8 cellular contexts compared by ENCODE assay signal in the genomic region with DNA sequence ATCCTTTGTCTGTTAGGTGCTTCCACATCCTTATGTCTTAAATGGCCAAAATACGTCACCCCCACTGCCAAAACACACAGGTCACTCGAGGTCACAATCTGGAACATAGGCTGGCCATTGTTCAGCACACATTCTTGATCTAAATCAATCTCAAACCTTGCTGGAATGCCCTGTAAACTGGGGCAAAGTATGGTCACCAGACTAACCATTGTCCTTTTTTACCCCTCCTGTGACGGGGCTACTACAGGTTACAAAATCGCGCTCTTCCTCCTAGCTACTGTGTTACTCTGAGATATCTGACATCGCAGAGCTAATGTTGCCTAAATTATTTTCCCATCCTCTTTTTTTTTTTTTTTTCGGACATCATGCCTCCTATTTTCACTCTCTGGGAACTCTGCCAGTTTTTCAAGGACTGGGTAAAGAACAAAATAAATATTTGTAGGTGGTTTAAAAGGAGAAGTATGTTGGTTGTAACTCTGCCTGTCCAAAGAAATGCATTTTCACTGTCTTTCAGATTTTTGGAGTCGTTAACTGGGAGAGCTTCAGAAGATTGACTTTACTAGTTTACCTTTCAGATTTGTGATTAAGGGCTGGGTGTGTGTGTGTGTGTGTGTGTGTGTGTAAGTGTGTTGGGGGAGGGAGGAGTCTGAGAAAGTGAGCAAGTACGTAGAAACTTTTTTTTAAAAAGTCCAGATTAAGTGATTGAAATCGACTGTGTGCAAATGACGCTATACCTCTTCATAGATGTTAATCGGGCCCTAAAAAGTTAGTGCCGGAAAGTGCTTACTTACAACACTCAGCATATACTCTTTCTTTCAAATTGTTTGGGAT. TPM values are rescaled to one million over a fixed set of nuclear protein-coding genes. Genes with fewer than 3 reads are reported as not detected.
DNase-seq lines count a peak whose midpoint lies in the region; ATAC-seq and TF ChIP-seq lines count a peak whose summit lies in the region.

No MANE protein-coding gene starts in this region.

- H3K27me3 ChIP-seq in vagina: no peaks in the 10 kb centered on the region

- peak overlapping the region; percentile 63 for H3K4me3 Mint-ChIP-seq in stimulated activated naive CD8-positive, alpha-beta T cell treated with anti-CD3 and anti-CD28 coated beads, Interleukin-15, Interleukin-2, amounts not matched to agents 100 ng/mL and 50 ng/mL, for 24 hours

- H3K27ac Mint-ChIP-seq in stimulated activated naive CD8-positive, alpha-beta T cell treated with anti-CD3 and anti-CD28 coated beads, Interleukin-15, Interleukin-2, amounts not matched to agents 100 ng/mL and 50 ng/mL, for 24 hours: peak overlapping the region; percentile 56

- TF ChIP-seq POLR2A in vagina (IDR thresholded peaks at IDR 0.05): no peak

- no peaks in the 10 kb centered on the region for H3K9me3 ChIP-seq in mucosa of descending colon
- no peaks in the 10 kb centered on the region for H3K9me3 ChIP-seq in vagina

- H3K4me3 ChIP-seq in mucosa of descending colon (no peak overlapping the region), vagina (peak overlapping the region; percentile 47 to 54)

- peaks cover 35% of the 10 kb centered on the region for H3K4me1 Mint-ChIP-seq in stimulated activated naive CD8-positive, alpha-beta T cell treated with anti-CD3 and anti-CD28 coated beads, Interleukin-15, Interleukin-2, amounts not matched to agents 100 ng/mL and 50 ng/mL, for 24 hours (ENCODE audit: low read depth)

- no peak for ATAC-seq in stimulated activated naive CD8-positive, alpha-beta T cell treated with anti-CD3 and anti-CD28 coated beads, Interleukin-15, Interleukin-2, amounts not matched to agents 100 U/mL and 50 U/mL, for 24 hours
- ATAC-seq in mucosa of descending colon: peak; percentile 48

- H3K9me3 Mint-ChIP-seq in stimulated activated naive CD8-positive, alpha-beta T cell treated with anti-CD3 and anti-CD28 coated beads, Interleukin-15, Interleukin-2, amounts not matched to agents 100 ng/mL and 50 ng/mL, for 24 hours: peaks cover 3% of the 10 kb centered on the region

- H3K27me3 Mint-ChIP-seq in stimulated activated naive CD8-positive, alpha-beta T cell treated with anti-CD3 and anti-CD28 coated beads, Interleukin-15, Interleukin-2, amounts not matched to agents 100 ng/mL and 50 ng/mL, for 24 hours: peaks cover 60% of the 10 kb centered on the region

- H3K36me3 Mint-ChIP-seq in stimulated activated naive CD8-positive, alpha-beta T cell treated with anti-CD3 and anti-CD28 coated beads, Interleukin-15, Interleukin-2, amounts not matched to agents 100 ng/mL and 50 ng/mL, for 24 hours (ENCODE audit: low read depth): no peaks in the 10 kb centered on the region

- H3K36me3 ChIP-seq in mucosa of descending colon (ENCODE audit: low read depth): no peaks in the 10 kb centered on the region
- no peaks in the 10 kb centered on the region for H3K36me3 ChIP-seq in vagina

- no peak for DNase-seq in stimulated activated naive CD8-positive, alpha-beta T cell treated with anti-CD3 and anti-CD28 coated beads, Interleukin-15, Interleukin-2, amounts not matched to agents 100 U/mL and 50 U/mL, for 24 hours
- peak; percentile 89 for DNase-seq in dermis blood vessel endothelial cell
- peak in 1 of 3 donors; percentile 33 for DNase-seq in mucosa of descending colon
- no peak for DNase-seq in vagina (ENCODE audit: extremely low spot score in 2 of 2)
- no peak for DNase-seq in hypothalamus (lab: John Stamatoyannopoulos, UW)
- no peak for DNase-seq in activated effector memory CD4-positive, alpha-beta T cell treated with anti-CD3 and anti-CD28 coated beads, Interleukin-2, amount 50 U/mL, for 16 hours
- no peak for DNase-seq in NCI-H128 (lab: John Stamatoyannopoulos, UW; ENCODE audit: unreplicated experiment)

- H3K27ac ChIP-seq in vagina: peak overlapping the region; percentile 82

- intact Hi-C loops in mucosa of descending colon (cut with DNase I, micrococcal nuclease): no loop called here
- intact Hi-C loops in vagina (cut with DNase I): no loop called here

- H3K4me1 ChIP-seq in mucosa of descending colon (ENCODE audit: low read depth) (peaks cover 18% of the 10 kb centered on the region), vagina (peaks cover 30% of the 10 kb centered on the region)

- no peak for TF ChIP-seq CTCF in mucosa of descending colon (IDR thresholded peaks at IDR 0.05)
- no peak for TF ChIP-seq CTCF in vagina (IDR thresholded peaks at IDR 0.05)

RNA-seq across cellular contexts. Expression of gene KIAA1217, which starts 0.9 kb away (rescaled TPM):
- total RNA-seq in dermis blood vessel endothelial cell (7.5 and 15.3 TPM in 2 replicates), mucosa of descending colon (10 to 100 TPM; 49.5 to 94.5 (median 63.9) TPM), vagina (54.3 TPM)
